In the genomic region with DNA sequence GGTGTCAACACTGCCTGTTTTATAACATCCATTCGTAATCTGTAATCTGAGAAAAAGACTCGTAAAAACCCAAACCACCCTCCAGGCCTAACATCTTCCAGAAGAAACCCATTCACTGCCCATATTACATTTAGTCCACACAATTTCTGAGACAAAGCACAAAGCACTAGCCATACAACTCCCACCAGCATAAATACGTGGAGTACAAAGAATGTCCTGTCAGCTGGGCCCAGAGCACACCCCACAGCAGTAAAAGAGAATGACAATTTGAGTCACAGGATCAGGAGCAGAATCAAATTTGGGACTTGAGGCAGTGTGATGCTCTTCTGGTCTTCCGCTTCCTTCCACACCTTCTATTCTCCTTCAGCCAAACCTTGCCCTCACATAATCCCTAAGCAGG, we compare ENCODE assay signal across 16 cellular contexts. TPM values are rescaled to one million over a fixed set of nuclear protein-coding genes. Genes with fewer than 3 reads are reported as not detected.
A peak's percentile ranks its signal among the peaks of the same experiment; 100 is the strongest.
DNase-seq lines count a peak whose midpoint lies in the region; ATAC-seq lines count a peak whose summit lies in the region.
"Had no signal": no experiment of that assay in that cellular context is flagged by ENCODE, and none has a peak within 500 bp of the region (broad histone marks: within the 10 kb centered on the region; RNA-seq: fewer than 3 reads in every experiment).

No MANE protein-coding gene starts in this region.

- H3K36me3 Mint-ChIP-seq in activated naive CD8-positive, alpha-beta T cell, result peaks cover 4% of the 10 kb centered on the region
- peaks cover 23% of the 10 kb centered on the region for H3K36me3 Mint-ChIP-seq in activated naive CD8-positive, alpha-beta T cell treated with anti-CD3 and anti-CD28 coated beads for 36 hours
- H3K36me3 Mint-ChIP-seq in activated T-helper 17 cell treated with anti-CD3 and anti-CD28 coated beads, Interleukin-2, amount 50 U/mL, for 72 hours (ENCODE audit: low read depth), result peaks cover 75% of the 10 kb centered on the region

- peak overlapping the region; percentile 81 for H3K27ac Mint-ChIP-seq in activated naive CD8-positive, alpha-beta T cell
- H3K27ac Mint-ChIP-seq in activated naive CD8-positive, alpha-beta T cell treated with anti-CD3 and anti-CD28 coated beads for 36 hours, result no peak overlapping the region
- no peak overlapping the region for H3K27ac Mint-ChIP-seq in activated T-helper 17 cell treated with anti-CD3 and anti-CD28 coated beads, Interleukin-2, amount 50 U/mL, for 72 hours
- H3K27ac Mint-ChIP-seq: stimulated activated naive B cell treated with anti-CD40 and anti-IgM and Interleukin-4, amounts not matched to agents 10 μg/mL and 1 μg/mL and 100 μg/mL, for 72 hours had no signal

- intact Hi-C loops in sciatic nerve (cut with DNase I), result no loop called here

- no peaks in the 10 kb centered on the region for H3K9me3 Mint-ChIP-seq in activated naive CD8-positive, alpha-beta T cell (ENCODE audit: low read depth)
- H3K9me3 Mint-ChIP-seq in activated naive CD8-positive, alpha-beta T cell treated with anti-CD3 and anti-CD28 coated beads for 36 hours, result no peaks in the 10 kb centered on the region
- H3K9me3 Mint-ChIP-seq in activated T-helper 17 cell treated with anti-CD3 and anti-CD28 coated beads, Interleukin-2, amount 50 U/mL, for 72 hours, result no peaks in the 10 kb centered on the region
- H3K9me3 Mint-ChIP-seq: stimulated activated naive B cell treated with anti-CD40 and anti-IgM and Interleukin-4, amounts not matched to agents 10 μg/mL and 1 μg/mL and 100 μg/mL, for 72 hours had no signal

- H3K9me3 ChIP-seq in MG63, result no peaks in the 10 kb centered on the region

- no peak overlapping the region for H3K4me3 ChIP-seq in MG63

- no peak for ATAC-seq in activated T-helper 17 cell treated with anti-CD3 and anti-CD28 coated beads, Interleukin-2, amount 50 U/mL, for 72 hours (replicated peaks)
- ATAC-seq in sciatic nerve, result peak; percentile 54

- no peaks in the 10 kb centered on the region for H3K27me3 Mint-ChIP-seq in activated naive CD8-positive, alpha-beta T cell
- H3K27me3 Mint-ChIP-seq in activated naive CD8-positive, alpha-beta T cell treated with anti-CD3 and anti-CD28 coated beads for 36 hours, result no peaks in the 10 kb centered on the region
- H3K27me3 Mint-ChIP-seq in activated T-helper 17 cell treated with anti-CD3 and anti-CD28 coated beads, Interleukin-2, amount 50 U/mL, for 72 hours, result no peaks in the 10 kb centered on the region
- H3K27me3 Mint-ChIP-seq: stimulated activated naive B cell treated with anti-CD40 and anti-IgM and Interleukin-4, amounts not matched to agents 10 μg/mL and 1 μg/mL and 100 μg/mL, for 72 hours had no signal

- no peaks in the 10 kb centered on the region; the same call in 1 of the 2 replicates for H3K36me3 ChIP-seq in MG63

- no peak overlapping the region for H3K4me3 Mint-ChIP-seq in activated naive CD8-positive, alpha-beta T cell
- no peak overlapping the region for H3K4me3 Mint-ChIP-seq in activated naive CD8-positive, alpha-beta T cell treated with anti-CD3 and anti-CD28 coated beads for 36 hours
- peak overlapping the region; percentile 33 for H3K4me3 Mint-ChIP-seq in activated T-helper 17 cell treated with anti-CD3 and anti-CD28 coated beads, Interleukin-2, amount 50 U/mL, for 72 hours
- H3K4me3 Mint-ChIP-seq: stimulated activated naive B cell treated with anti-CD40 and anti-IgM and Interleukin-4, amounts not matched to agents 10 μg/mL and 1 μg/mL and 100 μg/mL, for 72 hours had no signal

- H3K27me3 ChIP-seq in MG63, result no peaks in the 10 kb centered on the region

- H3K4me1 Mint-ChIP-seq in activated naive CD8-positive, alpha-beta T cell (ENCODE audit: low read depth), result peaks cover 59% of the 10 kb centered on the region
- peaks cover 50% of the 10 kb centered on the region for H3K4me1 Mint-ChIP-seq in activated naive CD8-positive, alpha-beta T cell treated with anti-CD3 and anti-CD28 coated beads for 36 hours
- H3K4me1 Mint-ChIP-seq in activated T-helper 17 cell treated with anti-CD3 and anti-CD28 coated beads, Interleukin-2, amount 50 U/mL, for 72 hours, result peaks cover 29% of the 10 kb centered on the region

- no peak for DNase-seq in activated naive CD8-positive, alpha-beta T cell treated with anti-CD3 and anti-CD28 coated beads for 36 hours
- DNase-seq in hippocampal formation (lab: John Stamatoyannopoulos, UW) (peak; percentile 27 to 51), sciatic nerve (ENCODE audit: low spot score) (no peak), NCI-H524 treated with DMSO at 0.1 percent for 48 hours (lab: John Stamatoyannopoulos, UW) (no peak), AG20443 (ENCODE audit: low spot score) (no peak), MG63 (no peak)
- DNase-seq: NCI-H1930; NCI-H524; occipital lobe; small intestine; stimulated activated naive B cell treated with anti-CD40 and anti-IgM and Interleukin-4, amounts not matched to agents 10 μg/mL and 1 μg/mL and 100 μg/mL, for 72 hours had no signal

RNA-seq across cellular contexts. Expression of gene MECP2, which starts 6.8 kb away (rescaled TPM):
- 10 to 100 TPM; 50.9 to 53.1 TPM for total RNA-seq in activated naive CD8-positive, alpha-beta T cell treated with anti-CD3 and anti-CD28 coated beads for 36 hours
- total RNA-seq in activated T-helper 17 cell treated with anti-CD3 and anti-CD28 coated beads, Interleukin-2, amount 50 U/mL, for 72 hours, result 10 to 100 TPM; 72.2 to 87.8 TPM
- 85.6 TPM for total RNA-seq in sciatic nerve
- total RNA-seq in MG63 (2014; rRNA removed; shearing (Covaris generic); ENCODE audit: low replicate concordance), result 37.3 and 47.0 TPM in 2 replicates

RNA-seq across cellular contexts. Expression of gene OPN1LW, which starts 53.3 kb away (rescaled TPM):
- total RNA-seq in activated naive CD8-positive, alpha-beta T cell treated with anti-CD3 and anti-CD28 coated beads for 36 hours, result not detected
- not detected for total RNA-seq in activated T-helper 17 cell treated with anti-CD3 and anti-CD28 coated beads, Interleukin-2, amount 50 U/mL, for 72 hours
- total RNA-seq in sciatic nerve, result not detected
- not detected in 2 replicates for total RNA-seq in MG63 (2014; rRNA removed; shearing (Covaris generic); ENCODE audit: low replicate concordance)
- total RNA-seq: lower leg skin, occipital lobe, OCI-LY7, urinary bladder had no signal

Comparison
In these comparisons a context has a peak if more than half of its experiments do, and no peak if none do; other contexts are left out.
1. DNase-seq: peak in hippocampal formation (2 of 2); none in activated naive CD8-positive, alpha-beta T cell treated with anti-CD3 and anti-CD28 coated beads for 36 hours (single experiment), sciatic nerve (single experiment), NCI-H524 treated with DMSO at 0.1 percent for 48 hours (single experiment), AG20443 (single experiment) and MG63 (single experiment).